ENCODE assay signal across 8 cellular contexts in the genomic region with DNA sequence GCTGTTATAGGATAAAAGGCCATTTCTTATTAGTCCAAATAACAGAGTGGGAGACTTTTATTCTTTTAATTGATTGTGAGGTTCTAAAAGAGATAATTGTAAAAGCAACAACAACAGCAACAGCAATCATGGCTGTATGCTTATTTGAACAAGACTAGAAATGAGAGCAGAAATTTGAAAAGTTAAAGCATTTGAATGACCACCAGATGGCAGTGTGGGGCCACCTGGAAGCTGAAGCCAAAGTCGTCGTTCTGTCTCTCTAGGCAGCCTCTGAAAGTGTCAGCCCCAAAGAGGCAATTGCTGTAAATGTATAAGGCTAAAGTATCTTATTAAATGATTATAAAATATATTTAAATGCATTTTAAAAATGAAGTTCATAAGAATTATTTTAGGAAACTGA. TPM values are rescaled to one million over a fixed set of nuclear protein-coding genes. Genes with fewer than 3 reads are reported as not detected.
DNase-seq lines count a peak whose midpoint lies in the region; ATAC-seq and TF ChIP-seq lines count a peak whose summit lies in the region.

No MANE protein-coding gene starts in this region.

- H3K36me3 Mint-ChIP-seq in brain, result no peaks in the 10 kb centered on the region

- no peak overlapping the region for H3K4me3 Mint-ChIP-seq in brain

- ATAC-seq in HG02623 (IDR thresholded peaks at IDR 0.05; ENCODE audit: unreplicated experiment) (peak; percentile 67), HG03521 (IDR thresholded peaks at IDR 0.05; ENCODE audit: unreplicated experiment) (no peak)

- no peak overlapping the region for H3K4me3 ChIP-seq in GM12865 (ENCODE audit: low read depth, low read length)

- peaks cover 18% of the 10 kb centered on the region for H3K4me1 Mint-ChIP-seq in brain

- peak; percentile 51 for TF ChIP-seq CTCF in GM12865 (IDR thresholded peaks at IDR 0.05; ENCODE audit: insufficient read depth, low read depth, low read length, missing control alignments)
- TF ChIP-seq CTCF in brain (conservative IDR thresholded peaks at IDR 0.05), result peak; percentile 66 to 77

- no peaks in the 10 kb centered on the region for H3K9me3 Mint-ChIP-seq in brain

- H3K27me3 Mint-ChIP-seq in brain, result peaks cover 3% of the 10 kb centered on the region

- no peak overlapping the region for H3K27ac Mint-ChIP-seq in brain

- DNase-seq in GM12865 (ENCODE audit: low read depth) (peak; percentile 66), NCI-H2029 treated with DMSO at 0.1 percent for 48 hours (lab: John Stamatoyannopoulos, UW) (peak; percentile 5), UCSD-AML1 (lab: John Stamatoyannopoulos, UW; ENCODE audit: unreplicated experiment) (peak; percentile 19), islet precursor cell (peak; percentile 52)
- peak; percentile 44 for DNase-seq in stimulated activated CD4-positive, alpha-beta T cell treated with anti-CD3 and anti-CD28 coated beads, Interleukin-4, amount 100 ng/mL, for 1 hour

RNA-seq across cellular contexts. Expression of a gene that starts 42.2 kb away (rescaled TPM):
- polyA plus RNA-seq in brain (ENCODE audit: insufficient read depth, low read depth, low replicate concordance), result not detected

RNA-seq across cellular contexts. Expression of a gene that starts 56.1 kb away (rescaled TPM):
- not detected for polyA plus RNA-seq in brain (ENCODE audit: insufficient read depth, low read depth, low replicate concordance)

Comparison
In these comparisons a context has a peak if more than half of its experiments do, and no peak if none do; other contexts are left out.
1. DNase-seq: peak in every context shown above with its lines; median percentile 66 in GM12865; 52 in islet precursor cell; 44 in stimulated activated CD4-positive, alpha-beta T cell treated with anti-CD3 and anti-CD28 coated beads, Interleukin-4, amount 100 ng/mL, for 1 hour; 19 in UCSD-AML1; 5 in NCI-H2029 treated with DMSO at 0.1 percent for 48 hours.